Comparison of ENCODE assay signal across 17 cellular contexts in genomic region chr3:171543759-171544284, GRCh38.
"Had no signal": no experiment of that assay in that cellular context is flagged by ENCODE, and none has a peak within 500 bp of the region (broad histone marks: within the 10 kb centered on the region; RNA-seq: fewer than 3 reads in every experiment).

No MANE protein-coding gene starts in this region.

- ATAC-seq: activated naive CD8-positive, alpha-beta T cell treated with anti-CD3 and anti-CD28 coated beads, Interleukin-2, amount 50 U/mL, for 24 hours; naive thymus-derived CD8-positive, alpha-beta T cell; stimulated activated memory B cell treated with anti-CD40 and anti-IgM and Interleukin-4, amounts not matched to agents 10 μg/mL and 1 μg/mL and 100 μg/mL, for 72 hours had no signal

- H3K9me3 ChIP-seq: sigmoid colon, stomach, suprapubic skin, transverse colon had no signal

- H3K4me1 ChIP-seq: sigmoid colon, stomach, suprapubic skin, transverse colon had no signal

- DNase-seq: activated CD4-positive, alpha-beta memory T cell treated with anti-CD3 and anti-CD28 coated beads for 36 hours; activated CD4-positive, alpha-beta T cell treated with anti-CD3 and anti-CD28 coated beads for 48 hours; activated effector memory CD4-positive, alpha-beta T cell treated with anti-CD3 and anti-CD28 coated beads, Interleukin-2, amount 50 U/mL, for 16 hours; activated naive CD4-positive, alpha-beta T cell treated with anti-CD3 and anti-CD28 coated beads, Interleukin-2, amount 50 U/mL, for 16 hours; activated naive CD8-positive, alpha-beta T cell treated with anti-CD3 and anti-CD28 coated beads, Interleukin-2, amount 50 U/mL, for 24 hours; foreskin fibroblast; kidney; naive thymus-derived CD8-positive, alpha-beta T cell; retina; sigmoid colon; stimulated activated CD4-positive, alpha-beta T cell treated with anti-CD3 and anti-CD28 coated beads, Interleukin-15, amount 100 ng/mL, for 24 hours; stomach; transverse colon had no signal

- H3K27me3 ChIP-seq: sigmoid colon, stomach, suprapubic skin, transverse colon had no signal

- H3K4me3 ChIP-seq: lung, sigmoid colon, smooth muscle cell, stomach, suprapubic skin, transverse colon had no signal

- H3K27ac ChIP-seq: sigmoid colon, stomach, suprapubic skin, transverse colon had no signal

- H3K36me3 ChIP-seq: sigmoid colon, stomach, suprapubic skin, transverse colon had no signal
